In the genomic region with DNA sequence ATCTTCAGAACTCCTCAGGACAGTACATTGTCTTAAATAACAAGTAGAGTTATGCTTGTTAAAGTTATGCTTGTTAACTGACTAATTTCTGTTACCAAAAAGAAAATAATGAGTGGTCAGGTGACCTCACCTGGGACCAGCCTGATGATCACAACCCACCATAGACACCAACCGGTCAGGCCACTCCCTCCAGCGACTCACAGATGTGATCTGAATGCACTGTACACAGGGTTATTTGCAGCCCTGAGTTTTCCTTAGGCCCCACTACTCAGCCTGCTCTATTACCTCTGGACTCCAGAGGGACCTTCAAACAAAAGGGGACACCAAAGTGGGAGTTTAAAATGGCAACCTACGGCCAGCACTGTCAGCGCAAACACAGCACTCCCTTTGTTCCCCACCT, we compare ENCODE assay signal across 1 cellular context.
TF ChIP-seq lines count a peak whose summit lies in the region.

No MANE protein-coding gene starts in this region.

TF ChIP-seq in HepG2, 621 proteins besides CTCF, POLR2A, EP300 and RAD21:
- TF ChIP-seq ZMYM3 (CRISPR knock-in tag; IDR thresholded peaks at IDR 0.05) (no peak), ATF1 (CRISPR knock-in tag; IDR thresholded peaks at IDR 0.05) (no peak)
- TF ChIP-seq, protein P1, sequence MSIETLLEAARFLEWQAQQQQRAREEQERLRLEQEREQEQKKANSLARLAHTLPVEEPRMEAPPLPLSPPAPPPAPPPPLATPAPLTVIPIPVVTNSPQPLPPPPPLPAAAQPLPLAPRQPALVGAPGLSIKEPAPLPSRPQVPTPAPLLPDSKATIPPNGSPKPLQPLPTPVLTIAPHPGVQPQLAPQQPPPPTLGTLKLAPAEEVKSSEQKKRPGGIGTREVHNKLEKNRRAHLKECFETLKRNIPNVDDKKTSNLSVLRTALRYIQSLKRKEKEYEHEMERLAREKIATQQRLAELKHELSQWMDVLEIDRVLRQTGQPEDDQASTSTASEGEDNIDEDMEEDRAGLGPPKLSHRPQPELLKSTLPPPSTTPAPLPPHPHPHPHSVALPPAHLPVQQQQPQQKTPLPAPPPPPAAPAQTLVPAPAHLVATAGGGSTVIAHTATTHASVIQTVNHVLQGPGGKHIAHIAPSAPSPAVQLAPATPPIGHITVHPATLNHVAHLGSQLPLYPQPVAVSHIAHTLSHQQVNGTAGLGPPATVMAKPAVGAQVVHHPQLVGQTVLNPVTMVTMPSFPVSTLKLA (IDR thresholded peaks at IDR 0.05): no peak
